In genomic region chr14:104678901-104679705, GRCh38 we compare ENCODE assay signal across 8 cellular contexts. TPM values are rescaled to one million over a fixed set of nuclear protein-coding genes. Genes with fewer than 3 reads are reported as not detected.
A peak's percentile ranks its signal among the peaks of the same experiment; 100 is the strongest.
DNase-seq lines count a peak whose midpoint lies in the region; ATAC-seq, FAIRE-seq and TF ChIP-seq lines count a peak whose summit lies in the region.

No MANE protein-coding gene starts in this region.

- no peak for TF ChIP-seq CTCF in A549 (IDR thresholded peaks at IDR 0.05)
- TF ChIP-seq CTCF in Panc1 (IDR thresholded peaks at IDR 0.05): no peak
- TF ChIP-seq CTCF in esophagus muscularis mucosa (IDR thresholded peaks at IDR 0.05): no peak

- intact Hi-C loops in Panc1 (cut with micrococcal nuclease; ENCODE audit: unreplicated experiment) (no loop called here), esophagus muscularis mucosa (cut with DNase I) (no loop called here)

- CTCF ChIA-PET in A549 (lab: Yijun Ruan, JAX): interaction anchor here (1.1 to 7.6 kb wide), 8 partner anchors 9 to 44 kb away, joined by 4 to 117 read pairs (median 9); no protein-coding TSS in a partner anchor
- CTCF ChIA-PET in Panc1 (lab: Charles Lee): no interaction called here

- FAIRE-seq in A549 (lab: Jason Lieb, UNC): no peak

- peak overlapping the region; percentile 98 to 100 for H3K27ac ChIP-seq in A549
- peak overlapping the region; percentile 97 for H3K27ac ChIP-seq in Panc1 (ENCODE audit: low read length)
- peak overlapping the region; percentile 83 to 90 (median 86) for H3K27ac ChIP-seq in esophagus muscularis mucosa (replicated peaks in 1 of 4)

- in situ Hi-C loops in Panc1 (cut with HindIII; ENCODE audit: low pct_unique_long_range_greater_than_20kb, low sequenced_read_pairs): no loop called here

- TF ChIP-seq POLR2A in A549 (IDR thresholded peaks at IDR 0.05; ENCODE audit: low read length): peak; percentile 25; the same call in 1 of the 2 replicates
- TF ChIP-seq POLR2A in esophagus muscularis mucosa (IDR thresholded peaks at IDR 0.05; ENCODE audit: low read depth): no peak

- no peak for DNase-seq in A549 (ENCODE audit: low read depth in 1 of 2, low spot score in 1 of 2)
- no peak for DNase-seq in Panc1 (ENCODE audit: low read depth, low spot score)
- DNase-seq in esophagus muscularis mucosa (ENCODE audit: extremely low spot score): no peak
- DNase-seq in nucleus accumbens (lab: John Stamatoyannopoulos, UW): peak in 40 of 56 donors; percentile 37 to 85 (median 67)
- no peak for DNase-seq in GM19240 (ENCODE audit: insufficient read length, low spot score)
- no peak for DNase-seq in stimulated activated CD4-positive, alpha-beta T cell treated with anti-CD3 and anti-CD28 coated beads, Interleukin-1b, Interleukin-23, amount 100 ng/mL, for 48 hours
- no peak for DNase-seq in retina
- DNase-seq in NCI-H510A treated with DMSO at 0.1 percent for 48 hours (lab: John Stamatoyannopoulos, UW): no peak

- no peak for TF ChIP-seq EP300 in A549 (IDR thresholded peaks at IDR 0.05)
- no peak for TF ChIP-seq EP300 in esophagus muscularis mucosa (IDR thresholded peaks at IDR 0.05)

- peak overlapping the region; percentile 87 for H3K4me2 ChIP-seq in A549

- H3K36me3 ChIP-seq in Panc1 (ENCODE audit: control insufficient read depth, insufficient read depth, low read length): no peaks in the 10 kb centered on the region; the same call in 1 of the 2 replicates
- H3K36me3 ChIP-seq in esophagus muscularis mucosa: no peaks in the 10 kb centered on the region

- H3K4me1 ChIP-seq in A549 (peaks cover 73% of the 10 kb centered on the region), Panc1 (ENCODE audit: control insufficient read depth, insufficient read depth, low read length) (peaks cover 69% of the 10 kb centered on the region), esophagus muscularis mucosa (peaks cover 59 to 68% (median 63%) of the 10 kb centered on the region in 4 donors)

- H3K9me3 ChIP-seq in A549: no peaks in the 10 kb centered on the region
- H3K9me3 ChIP-seq in Panc1 (ENCODE audit: control insufficient read depth, insufficient read depth, low read depth, low read length): no peaks in the 10 kb centered on the region
- H3K9me3 ChIP-seq in esophagus muscularis mucosa: no peaks in the 10 kb centered on the region

- ATAC-seq in A549 (no peak), Panc1 (no peak)

- no peaks in the 10 kb centered on the region for H3K27me3 ChIP-seq in Panc1 (ENCODE audit: control insufficient read depth, insufficient read depth, low read length)
- peaks cover 0 to 5% (median 0%) of the 10 kb centered on the region in 4 donors for H3K27me3 ChIP-seq in esophagus muscularis mucosa

- POLR2A ChIA-PET in A549 (lab: Yijun Ruan, JAX) (interaction anchor here (1.3 to 3.9 kb wide), 4 partner anchors 9 to 13 kb away, joined by 8 to 29 read pairs (median 16); no protein-coding TSS in a partner anchor), Panc1 (lab: Charles Lee) (interaction anchor here (1.0 kb wide), 1 partner anchor 8 kb away, joined by 3 read pairs; no protein-coding TSS in a partner anchor)

- no peak for TF ChIP-seq RAD21 in A549 (conservative IDR thresholded peaks at IDR 0.05 in 1 of 2, IDR thresholded peaks at IDR 0.05 in 1 of 2)

- 60% methylated on average over 5 of the region's 18 CpGs for WGBS in A549 (ENCODE audit: missing lambda C conversion rate)
- 91% methylated on average over 13 of the region's 18 CpGs for WGBS in esophagus muscularis mucosa

- H3K4me3 ChIP-seq in A549 (peak overlapping the region; percentile 39), Panc1 (ENCODE audit: low read depth in 2 of 2, low read length in 2 of 2) (no peak overlapping the region), esophagus muscularis mucosa (peak overlapping the region; percentile 60 to 69 (median 64))

- no TSS peak for BruUV-seq in Panc1 (replicated peaks; lab: Mats Ljungman, UMichigan)

TF ChIP-seq in A549, 52 proteins besides CTCF, POLR2A, EP300 and RAD21 (continues in another document):
- no peak for TF ChIP-seq RCOR1 (IDR thresholded peaks at IDR 0.05; ENCODE audit: low read depth, low read length)
- no peak for TF ChIP-seq FOSL2 (IDR thresholded peaks at IDR 0.05)
- TF ChIP-seq FOSL2 (CRISPR knock-in tag; IDR thresholded peaks at IDR 0.05): no peak
- TF ChIP-seq CEBPB (IDR thresholded peaks at IDR 0.05): no peak
- TF ChIP-seq KDM1A (IDR thresholded peaks at IDR 0.05; ENCODE audit: low read depth): peak; percentile 80; the same call in 1 of the 2 replicates
- TF ChIP-seq SMC3 (IDR thresholded peaks at IDR 0.05): no peak
- TF ChIP-seq ZC3H11A (IDR thresholded peaks at IDR 0.05): no peak
- no peak for TF ChIP-seq HOXB5 (CRISPR knock-in tag; IDR thresholded peaks at IDR 0.05)
- no peak for TF ChIP-seq HOXA7 (CRISPR knock-in tag; IDR thresholded peaks at IDR 0.05)
- TF ChIP-seq HDAC2 (IDR thresholded peaks at IDR 0.05): 0 out of 2 replicates have a peak, but pooled peaks have one; percentile 30
- TF ChIP-seq, protein P1, sequence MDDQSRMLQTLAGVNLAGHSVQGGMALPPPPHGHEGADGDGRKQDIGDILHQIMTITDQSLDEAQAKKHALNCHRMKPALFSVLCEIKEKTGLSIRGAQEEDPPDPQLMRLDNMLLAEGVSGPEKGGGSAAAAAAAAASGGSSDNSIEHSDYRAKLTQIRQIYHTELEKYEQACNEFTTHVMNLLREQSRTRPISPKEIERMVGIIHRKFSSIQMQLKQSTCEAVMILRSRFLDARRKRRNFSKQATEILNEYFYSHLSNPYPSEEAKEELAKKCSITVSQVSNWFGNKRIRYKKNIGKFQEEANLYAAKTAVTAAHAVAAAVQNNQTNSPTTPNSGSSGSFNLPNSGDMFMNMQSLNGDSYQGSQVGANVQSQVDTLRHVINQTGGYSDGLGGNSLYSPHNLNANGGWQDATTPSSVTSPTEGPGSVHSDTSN (IDR thresholded peaks at IDR 0.05): no peak
- TF ChIP-seq, protein P2, sequence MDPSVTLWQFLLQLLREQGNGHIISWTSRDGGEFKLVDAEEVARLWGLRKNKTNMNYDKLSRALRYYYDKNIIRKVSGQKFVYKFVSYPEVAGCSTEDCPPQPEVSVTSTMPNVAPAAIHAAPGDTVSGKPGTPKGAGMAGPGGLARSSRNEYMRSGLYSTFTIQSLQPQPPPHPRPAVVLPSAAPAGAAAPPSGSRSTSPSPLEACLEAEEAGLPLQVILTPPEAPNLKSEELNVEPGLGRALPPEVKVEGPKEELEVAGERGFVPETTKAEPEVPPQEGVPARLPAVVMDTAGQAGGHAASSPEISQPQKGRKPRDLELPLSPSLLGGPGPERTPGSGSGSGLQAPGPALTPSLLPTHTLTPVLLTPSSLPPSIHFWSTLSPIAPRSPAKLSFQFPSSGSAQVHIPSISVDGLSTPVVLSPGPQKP (IDR thresholded peaks at IDR 0.05; ENCODE audit: low read depth, low read length): no peak
- TF ChIP-seq PHF8 (IDR thresholded peaks at IDR 0.05; ENCODE audit: borderline replicate concordance, low read depth): no peak
- TF ChIP-seq, protein P3, sequence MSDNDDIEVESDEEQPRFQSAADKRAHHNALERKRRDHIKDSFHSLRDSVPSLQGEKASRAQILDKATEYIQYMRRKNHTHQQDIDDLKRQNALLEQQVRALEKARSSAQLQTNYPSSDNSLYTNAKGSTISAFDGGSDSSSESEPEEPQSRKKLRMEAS (IDR thresholded peaks at IDR 0.05): 0 out of 2 replicates have a peak, but pooled peaks have one; percentile 46
- TF ChIP-seq CBX8 (IDR thresholded peaks at IDR 0.05): no peak
- TF ChIP-seq CHD2 (IDR thresholded peaks at IDR 0.05; ENCODE audit: low read length, partially characterized antibody): no peak
- no peak for TF ChIP-seq BCL3 (IDR thresholded peaks at IDR 0.05)
- TF ChIP-seq HOXB13 (CRISPR knock-in tag; IDR thresholded peaks at IDR 0.05; ENCODE audit: low read depth): 0 out of 2 replicates have a peak, but pooled peaks have one; percentile 22
- TF ChIP-seq RNF2 (IDR thresholded peaks at IDR 0.05; ENCODE audit: borderline replicate concordance, low read depth): no peak
- TF ChIP-seq CBX2 (IDR thresholded peaks at IDR 0.05; ENCODE audit: borderline replicate concordance, low read depth): no peak
- no peak for TF ChIP-seq ZNF302 (CRISPR knock-in tag; IDR thresholded peaks at IDR 0.05)
- TF ChIP-seq TP53 (CRISPR knock-in tag; IDR thresholded peaks at IDR 0.05): no peak
- TF ChIP-seq MAZ (IDR thresholded peaks at IDR 0.05; ENCODE audit: borderline replicate concordance, low read depth, low read length): no peak
- no peak for TF ChIP-seq BHLHE40 (IDR thresholded peaks at IDR 0.05; ENCODE audit: low read depth, low read length)
- no peak for TF ChIP-seq CHD4 (IDR thresholded peaks at IDR 0.05; ENCODE audit: borderline replicate concordance)

RNA-seq across cellular contexts. Expression of gene INF2, which starts 10.3 kb away (rescaled TPM):
- 23.6 and 24.7 TPM in 2 replicates for polyA plus RNA-seq in A549 (2011; rRNA removed)
- polyA plus RNA-seq in A549 (2012; cell fraction: cytosol; rRNA removed): 68.4 and 94.0 TPM in 2 replicates
- 224 and 375 TPM in 2 replicates for polyA plus RNA-seq in A549 (2012; cell fraction: nucleus; rRNA removed)
- 71.2 to 76.6 TPM (median 72.0 TPM) in 3 replicates for polyA plus RNA-seq in A549 (2017; fragmentation: RNase III; extraction: RNeasy Plus Mini Kit Qiagen cat#74134 plus additional on column Dnase treatment)
- 19.6 and 27.7 TPM in 2 replicates for polyA minus RNA-seq in A549 (2011; rRNA and poly(A)+ RNA removed)
- 195 TPM for total RNA-seq in Panc1 (2021; ENCODE audit: unreplicated experiment)
- 179 TPM for polyA plus RNA-seq in Panc1 (2012; ENCODE audit: insufficient read length)
- total RNA-seq in esophagus muscularis mucosa: 100 to 1,000 TPM in 1 of 4 donors, 10 to 100 TPM in 3; 51.5 to 129 (median 66.7) TPM

RNA-seq across cellular contexts. Expression of gene ADSS1, which starts 44.9 kb away (rescaled TPM):
- polyA plus RNA-seq in A549 (2011; rRNA removed) (8.8 and 10.1 TPM in 2 replicates), A549 (2017; fragmentation: RNase III; extraction: RNeasy Plus Mini Kit Qiagen cat#74134 plus additional on column Dnase treatment) (6.2 to 8.3 TPM (median 7.4 TPM) in 3 replicates)
- polyA plus RNA-seq in A549 (2012; cell fraction: cytosol; rRNA removed): 6.0 and 6.2 TPM in 2 replicates
- polyA plus RNA-seq in A549 (2012; cell fraction: nucleus; rRNA removed): 17.9 and 19.6 TPM in 2 replicates
- polyA minus RNA-seq in A549 (2011; rRNA and poly(A)+ RNA removed): 6.5 and 9.5 TPM in 2 replicates
- total RNA-seq in Panc1 (2021; ENCODE audit: unreplicated experiment) (9.4 TPM), esophagus muscularis mucosa (1 to 10 TPM; 4.3 to 7.9 (median 5.7) TPM)
- 15.6 TPM for polyA plus RNA-seq in Panc1 (2012; ENCODE audit: insufficient read length)

Comparison
In these comparisons a context has a peak if more than half of its experiments do, and no peak if none do; other contexts are left out.
1. DNase-seq: peak in nucleus accumbens (40 of 56); none in A549 (0 of 2), Panc1 (single experiment), esophagus muscularis mucosa (single experiment), GM19240 (single experiment), stimulated activated CD4-positive, alpha-beta T cell treated with anti-CD3 and anti-CD28 coated beads, Interleukin-1b, Interleukin-23, amount 100 ng/mL, for 48 hours (single experiment), retina (single experiment) and NCI-H510A treated with DMSO at 0.1 percent for 48 hours (single experiment).
2. H3K4me3 ChIP-seq: peak in A549 (single experiment) and esophagus muscularis mucosa (4 of 4); none in Panc1 (0 of 2).
3. Peak in every context shown above with its lines, with median percentiles within 50 percentile points of each other: H3K27ac ChIP-seq.